Comparison of ENCODE assay signal across 11 cellular contexts in the genomic region with DNA sequence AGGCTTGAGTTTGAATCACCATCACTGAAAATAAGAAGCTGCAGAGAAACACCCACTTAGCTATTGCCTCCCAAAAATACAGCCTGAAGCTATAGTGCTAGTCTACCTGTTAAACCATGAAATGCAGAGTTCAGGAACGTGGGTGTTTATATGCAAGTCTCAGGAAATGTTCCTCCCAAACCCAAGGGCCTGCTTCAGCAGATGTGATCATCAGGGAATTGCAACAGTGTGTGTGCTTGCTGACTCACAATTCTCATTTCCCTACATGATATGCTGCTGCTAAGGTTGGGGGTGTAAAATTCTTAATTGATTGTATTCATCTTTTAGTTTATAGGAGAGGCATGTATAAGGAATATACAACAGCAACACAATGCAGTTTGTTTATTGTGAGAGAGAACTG. TPM values are rescaled to one million over a fixed set of nuclear protein-coding genes. Genes with fewer than 3 reads are reported as not detected.
DNase-seq lines count a peak whose midpoint lies in the region; ATAC-seq and TF ChIP-seq lines count a peak whose summit lies in the region.
"Had no signal": no experiment of that assay in that cellular context is flagged by ENCODE, and none has a peak within 500 bp of the region (broad histone marks: within the 10 kb centered on the region; RNA-seq: fewer than 3 reads in every experiment).

No MANE protein-coding gene starts in this region.

- ATAC-seq in PC-3 (peak; percentile 64), esophagus mucosa (peak; percentile 80), gastrocnemius medialis (peak; percentile 36 to 53), GM21423 (IDR thresholded peaks at IDR 0.05; ENCODE audit: unreplicated experiment) (no peak), GM19395 (IDR thresholded peaks at IDR 0.05; ENCODE audit: unreplicated experiment) (no peak)

- H2AFZ ChIP-seq in PC-3 (ENCODE audit: low read length) = no peak overlapping the region

- POLR2A ChIA-PET in PC-3 (lab: Charles Lee; ENCODE audit: unreplicated experiment) = no interaction called here

- no peaks in the 10 kb centered on the region for H3K9me2 ChIP-seq in PC-3 (replicated peaks; ENCODE audit: low read length)

- H3K36me3 ChIP-seq in PC-3 (ENCODE audit: low read depth, low read length) (peaks cover 35% of the 10 kb centered on the region), gastrocnemius medialis (peaks cover 4 to 90% of the 10 kb centered on the region in 2 donors)

- in situ Hi-C loops in gastrocnemius medialis (cut with MboI; ENCODE audit: low sequenced_read_pairs in 4 of 4) = no loop called here

- H3K9me3 ChIP-seq in PC-3 (ENCODE audit: low read length) = no peaks in the 10 kb centered on the region
- no peaks in the 10 kb centered on the region for H3K9me3 ChIP-seq in gastrocnemius medialis

- H3K4me3 ChIP-seq in PC-3 (ENCODE audit: low read length) (no peak overlapping the region), gastrocnemius medialis (no peak overlapping the region)

- no peak for TF ChIP-seq CTCF in PC-3 (conservative IDR thresholded peaks at IDR 0.05; ENCODE audit: low read depth, low read length)
- TF ChIP-seq CTCF in gastrocnemius medialis (IDR thresholded peaks at IDR 0.05 in 4 of 5, conservative IDR thresholded peaks at IDR 0.05 in 1 of 5) = no peak

- H4K20me1 ChIP-seq in PC-3 (ENCODE audit: low read length) = no peaks in the 10 kb centered on the region

- no peak overlapping the region for H3K4me2 ChIP-seq in PC-3 (ENCODE audit: low read length)

- TF ChIP-seq POLR2A in gastrocnemius medialis (IDR thresholded peaks at IDR 0.05) = no peak

- no peak overlapping the region for H3K27ac ChIP-seq in PC-3 (ENCODE audit: low read length)
- H3K27ac ChIP-seq in gastrocnemius medialis = no peak overlapping the region

- peaks cover 25% of the 10 kb centered on the region for H3K4me1 ChIP-seq in PC-3 (ENCODE audit: insufficient read depth, low read length)
- H3K4me1 ChIP-seq in gastrocnemius medialis = no peaks in the 10 kb centered on the region

- peaks cover 6% of the 10 kb centered on the region for H3F3A ChIP-seq in PC-3 (ENCODE audit: low read length, unreplicated experiment)

- H3K79me2 ChIP-seq in PC-3 (ENCODE audit: low read length) = no peaks in the 10 kb centered on the region

- H3K9ac ChIP-seq in PC-3 (ENCODE audit: low read length) = no peak overlapping the region

- no TSS peak for BruUV-seq in PC-3 (replicated peaks; lab: Mats Ljungman, UMichigan)

- intact Hi-C loops in PC-3 (cut with micrococcal nuclease) (no loop called here), gastrocnemius medialis (cut with DNase I; ENCODE audit: low total_unique reads) (no loop called here)

- DNase-seq in GM04504 (ENCODE audit: low read depth) = peak; percentile 38
- DNase-seq in PC-3 = peak; percentile 53
- DNase-seq in gastrocnemius medialis = no peak
- DNase-seq in T-helper 2 cell = no peak
- DNase-seq: activated B cell treated with CpG ODN at 0.5 μM for 24 hours; activated naive CD4-positive, alpha-beta T cell treated with anti-CD3 and anti-CD28 coated beads for 36 hours; NCI-H187 treated with DMSO at 0.1 percent for 48 hours; OCI-M1 had no signal

- no peaks in the 10 kb centered on the region for H3K27me3 ChIP-seq in PC-3 (ENCODE audit: low read length)
- H3K27me3 ChIP-seq in gastrocnemius medialis = no peaks in the 10 kb centered on the region

- CTCF ChIA-PET in PC-3 (lab: Charles Lee) = no interaction called here

RNA-seq across cellular contexts. Expression of gene NUP98, which starts 49.6 kb away (rescaled TPM):
- total RNA-seq in PC-3 (2014; rRNA removed) (128 and 136 TPM in 2 replicates), esophagus mucosa (55.1 TPM), gastrocnemius medialis (100 to 1,000 TPM in 2 of 4 donors, 10 to 100 TPM in 2; 65.2 to 128 (median 102) TPM)

Comparison
In these comparisons a context has a peak if more than half of its experiments do, and no peak if none do; other contexts are left out.
1. DNase-seq: peak in GM04504 (single experiment) and PC-3 (single experiment); none in gastrocnemius medialis (0 of 2) and T-helper 2 cell (0 of 5).
2. ATAC-seq: peak in PC-3 (single experiment), esophagus mucosa (single experiment) and gastrocnemius medialis (2 of 2); none in GM21423 (single experiment) and GM19395 (single experiment).